Comparison of ENCODE assay signal across 23 cellular contexts in the genomic region with DNA sequence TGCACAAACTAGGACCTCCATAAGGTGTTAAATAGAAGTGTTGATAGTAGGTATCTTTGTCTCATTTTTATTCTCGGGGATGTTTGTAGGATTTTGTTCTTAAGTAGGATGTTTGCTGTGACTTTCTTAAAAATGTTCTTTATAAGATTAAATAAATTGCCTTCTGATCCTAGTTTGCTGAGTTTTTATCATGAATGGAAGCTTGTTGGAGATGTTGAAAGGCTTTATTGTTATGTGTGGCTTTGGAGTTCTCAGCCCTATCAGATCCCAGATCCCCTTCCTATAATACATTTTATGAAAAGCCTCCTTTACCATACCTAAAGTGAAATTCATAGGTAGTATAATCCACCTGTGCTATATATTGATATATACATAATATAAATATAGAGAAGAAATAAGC.
"Had no signal": no experiment of that assay in that cellular context is flagged by ENCODE, and none has a peak within 500 bp of the region (broad histone marks: within the 10 kb centered on the region; RNA-seq: fewer than 3 reads in every experiment).

No MANE protein-coding gene starts in this region.

- H3K9me3 ChIP-seq: esophagus squamous epithelium, gastrocnemius medialis, heart right ventricle, psoas muscle, sigmoid colon, suprapubic skin, transverse colon, upper lobe of right lung, uterus had no signal

- H3K4me1 ChIP-seq: suprapubic skin, upper lobe of right lung, uterus had no signal

- H3K27me3 ChIP-seq: esophagus squamous epithelium, gastrocnemius medialis, heart right ventricle, sigmoid colon, suprapubic skin, transverse colon, upper lobe of right lung, uterus had no signal

- H3K4me3 ChIP-seq: coronary artery, esophagus squamous epithelium, gastrocnemius medialis, heart right ventricle, lung, psoas muscle, sigmoid colon, suprapubic skin, transverse colon, upper lobe of right lung, uterus had no signal

- ATAC-seq: effector memory CD8-positive, alpha-beta T cell; gastrocnemius medialis; heart right ventricle; left lobe of liver; naive thymus-derived CD4-positive, alpha-beta T cell; psoas muscle; right cardiac atrium; stimulated activated naive B cell treated with anti-CD40 and anti-IgM and Interleukin-4, amounts not matched to agents 10 μg/mL and 1 μg/mL and 100 μg/mL, for 72 hours; upper lobe of right lung had no signal

- FAIRE-seq: endometrium had no signal

- H3K27ac ChIP-seq: esophagus squamous epithelium, gastrocnemius medialis, psoas muscle, sigmoid colon, suprapubic skin, transverse colon, upper lobe of right lung, uterus had no signal

- DNase-seq: effector memory CD8-positive, alpha-beta T cell; erythroblast; esophagus squamous epithelium; gastrocnemius medialis; heart right ventricle; hippocampal formation; naive thymus-derived CD4-positive, alpha-beta T cell; nucleus accumbens; posterior cingulate gyrus; psoas muscle; right cardiac atrium; sigmoid colon; stimulated activated CD4-positive, alpha-beta T cell treated with anti-CD3 and anti-CD28 coated beads, Interleukin-2, amount 100 ng/mL, for 24 hours; stimulated activated CD4-positive, alpha-beta T cell treated with anti-CD3 and anti-CD28 coated beads, Interleukin-4, amount 100 ng/mL, for 24 hours; stimulated activated naive B cell treated with anti-CD40 and anti-IgM and Interleukin-4, amounts not matched to agents 10 μg/mL and 1 μg/mL and 100 μg/mL, for 72 hours; transverse colon; upper lobe of right lung; uterus had no signal

- H3K36me3 ChIP-seq: uterus had no signal
